Comparison of ENCODE assay signal across 2 cellular contexts in the genomic region with DNA sequence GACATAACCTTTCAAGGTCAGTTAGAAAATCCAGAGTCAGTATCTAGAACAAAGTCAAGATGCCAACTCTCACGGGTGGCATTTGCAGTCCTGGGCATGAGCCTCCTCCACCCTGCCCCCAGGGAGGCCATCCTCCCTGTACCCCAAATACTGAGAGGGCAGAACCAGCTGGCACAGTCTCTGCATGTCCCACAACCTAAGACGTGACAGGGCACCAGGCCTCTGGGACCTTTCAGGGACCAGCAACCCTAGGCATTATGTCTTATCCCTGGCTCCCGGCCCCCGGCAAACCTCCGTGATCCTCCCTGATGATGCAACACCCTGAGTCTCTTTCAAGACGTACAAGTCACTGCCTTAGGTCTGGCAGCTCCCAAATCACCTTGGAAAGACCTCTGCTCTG.
TF ChIP-seq lines count a peak whose summit lies in the region.

No MANE protein-coding gene starts in this region.

TF ChIP-seq in HepG2, 621 proteins besides CTCF, POLR2A, EP300 and RAD21:
- no peak for TF ChIP-seq KAT7 (CRISPR knock-in tag; IDR thresholded peaks at IDR 0.05; ENCODE audit: borderline replicate concordance)
- TF ChIP-seq NFE2 (CRISPR knock-in tag; IDR thresholded peaks at IDR 0.05): no peak
- TF ChIP-seq CEBPB (IDR thresholded peaks at IDR 0.05; ENCODE audit: borderline replicate concordance, low read depth, low read length): peak; percentile 63; the same call in 1 of the 2 replicates
- no peak for TF ChIP-seq ZNF225 (CRISPR knock-in tag; IDR thresholded peaks at IDR 0.05)
- TF ChIP-seq KLF16 (CRISPR knock-in tag; IDR thresholded peaks at IDR 0.05): no peak
- TF ChIP-seq, protein P1, sequence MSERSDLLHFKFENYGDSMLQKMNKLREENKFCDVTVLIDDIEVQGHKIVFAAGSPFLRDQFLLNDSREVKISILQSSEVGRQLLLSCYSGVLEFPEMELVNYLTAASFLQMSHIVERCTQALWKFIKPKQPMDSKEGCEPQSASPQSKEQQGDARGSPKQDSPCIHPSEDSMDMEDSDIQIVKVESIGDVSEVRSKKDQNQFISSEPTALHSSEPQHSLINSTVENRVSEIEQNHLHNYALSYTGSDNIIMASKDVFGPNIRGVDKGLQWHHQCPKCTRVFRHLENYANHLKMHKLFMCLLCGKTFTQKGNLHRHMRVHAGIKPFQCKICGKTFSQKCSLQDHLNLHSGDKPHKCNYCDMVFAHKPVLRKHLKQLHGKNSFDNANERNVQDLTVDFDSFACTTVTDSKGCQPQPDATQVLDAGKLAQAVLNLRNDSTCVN (CRISPR knock-in tag; IDR thresholded peaks at IDR 0.05; ENCODE audit: borderline replicate concordance): peak; percentile 95

TF ChIP-seq in HEK293T, 16 proteins besides CTCF, POLR2A, EP300 and RAD21:
- TF ChIP-seq FOXA1 (IDR thresholded peaks at IDR 0.05) (no peak), BHLHE40 (IDR thresholded peaks at IDR 0.05; ENCODE audit: borderline replicate concordance) (no peak), LEF1 (IDR thresholded peaks at IDR 0.05; ENCODE audit: borderline replicate concordance) (no peak), TARDBP (IDR thresholded peaks at IDR 0.05) (no peak)
